ENCODE assay signal across 1 cellular context in the genomic region with DNA sequence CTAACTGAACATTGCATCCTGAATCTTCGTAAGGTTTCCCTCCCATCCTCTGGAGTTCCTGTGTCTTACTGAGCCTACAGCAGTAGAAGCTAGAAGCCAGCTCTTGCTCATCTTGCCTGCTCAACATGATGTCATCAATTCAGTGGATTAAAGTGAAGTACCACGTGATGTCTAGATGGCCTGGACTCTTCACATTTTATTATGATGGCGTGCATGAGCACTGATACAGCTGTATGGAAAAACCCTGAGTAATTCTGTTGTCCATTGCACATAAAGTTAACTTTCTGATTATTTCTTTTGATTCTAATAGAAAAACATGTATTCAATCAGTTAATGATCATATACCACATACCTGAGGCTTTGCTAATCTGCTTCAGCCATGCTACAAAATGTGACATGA.
TF ChIP-seq lines count a peak whose summit lies in the region.

No MANE protein-coding gene starts in this region.

TF ChIP-seq in SK-N-SH, 30 proteins besides CTCF, POLR2A, EP300 and RAD21 (continued from another document):
- TF ChIP-seq GABPA (IDR thresholded peaks at IDR 0.05; ENCODE audit: low read depth) (no peak), RFX5 (IDR thresholded peaks at IDR 0.05; ENCODE audit: low read length) (no peak)
- TF ChIP-seq, protein P1, sequence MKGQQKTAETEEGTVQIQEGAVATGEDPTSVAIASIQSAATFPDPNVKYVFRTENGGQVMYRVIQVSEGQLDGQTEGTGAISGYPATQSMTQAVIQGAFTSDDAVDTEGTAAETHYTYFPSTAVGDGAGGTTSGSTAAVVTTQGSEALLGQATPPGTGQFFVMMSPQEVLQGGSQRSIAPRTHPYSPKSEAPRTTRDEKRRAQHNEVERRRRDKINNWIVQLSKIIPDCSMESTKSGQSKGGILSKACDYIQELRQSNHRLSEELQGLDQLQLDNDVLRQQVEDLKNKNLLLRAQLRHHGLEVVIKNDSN (IDR thresholded peaks at IDR 0.05; ENCODE audit: borderline replicate concordance, low read depth), result peak; percentile 32; the same call in 1 of the 2 replicates
TF ChIP-seq in SK-N-SH: peak in this region for 1.
